In genomic region chr7:90244565-90244908, GRCh38 we compare ENCODE assay signal across 8 cellular contexts. TPM values are rescaled to one million over a fixed set of nuclear protein-coding genes. Genes with fewer than 3 reads are reported as not detected.
DNase-seq lines count a peak whose midpoint lies in the region; ATAC-seq and TF ChIP-seq lines count a peak whose summit lies in the region.

No MANE protein-coding gene starts in this region.

- intact Hi-C loops in posterior cingulate gyrus (cut with DNase I): loop anchor here (10.0 kb wide), 1 partner anchor 160 kb away; the partner anchor contains the start of gene CLDN12

- peak overlapping the region; percentile 72 for H3K4me3 ChIP-seq in CD8-positive, alpha-beta memory T cell (ENCODE audit: low read length)
- peak overlapping the region; percentile 69 for H3K4me3 ChIP-seq in LNCaP clone FGC (ENCODE audit: low read depth, low read length)
- H3K4me3 ChIP-seq in endocrine pancreas (ENCODE audit: control insufficient read depth, insufficient read depth, low read length): peak overlapping the region; percentile 89
- peak overlapping the region; percentile 60 to 68 for H3K4me3 ChIP-seq in neutrophil (ENCODE audit: low read depth in 1 of 2, low read length in 1 of 2)

- peak overlapping the region in 7 of 8 donors; percentile 31 to 86 (median 80) for H3K27ac Mint-ChIP-seq in CD8-positive, alpha-beta memory T cell

- H3K27me3 Mint-ChIP-seq in CD8-positive, alpha-beta memory T cell: peaks cover 25 to 30% of the 10 kb centered on the region in 2 donors

- H3K27ac ChIP-seq in CD8-positive, alpha-beta memory T cell (ENCODE audit: low read depth, low read length): no peak overlapping the region
- H3K27ac ChIP-seq in neutrophil: no peak overlapping the region

- H3K4me1 Mint-ChIP-seq in CD8-positive, alpha-beta memory T cell: peaks cover 20 to 25% (median 24%) of the 10 kb centered on the region in 3 donors

- CTCF ChIA-PET in CD8-positive, alpha-beta memory T cell (lab: Charles Lee): no interaction called here

- peaks cover 0 to 4% (median 0%) of the 10 kb centered on the region in 3 donors for H3K36me3 Mint-ChIP-seq in CD8-positive, alpha-beta memory T cell

- no peaks in the 10 kb centered on the region for H3K9me3 Mint-ChIP-seq in CD8-positive, alpha-beta memory T cell

- peak overlapping the region; percentile 83 for H3K9ac ChIP-seq in endocrine pancreas (ENCODE audit: control insufficient read depth, insufficient read depth, low read length)

- no peak for TF ChIP-seq CTCF in LNCaP clone FGC (IDR thresholded peaks at IDR 0.05; ENCODE audit: control insufficient read depth, extremely low read depth, insufficient read depth)
- TF ChIP-seq CTCF in neutrophil (IDR thresholded peaks at IDR 0.05): no peak

- H3K4me3 Mint-ChIP-seq in CD8-positive, alpha-beta memory T cell: peak overlapping the region; percentile 86 to 96 (median 91)

- H3K9me3 ChIP-seq in CD8-positive, alpha-beta memory T cell (ENCODE audit: low read length): no peaks in the 10 kb centered on the region
- H3K9me3 ChIP-seq in endocrine pancreas (ENCODE audit: control insufficient read depth, low read length) (no peaks in the 10 kb centered on the region), neutrophil (no peaks in the 10 kb centered on the region)

- POLR2A ChIA-PET in CD8-positive, alpha-beta memory T cell (lab: Charles Lee): no interaction called here

- no peaks in the 10 kb centered on the region for H3K36me3 ChIP-seq in CD8-positive, alpha-beta memory T cell (ENCODE audit: insufficient read depth, low read length)
- no peaks in the 10 kb centered on the region for H3K36me3 ChIP-seq in endocrine pancreas (ENCODE audit: control insufficient read depth, insufficient read depth, low read length)
- no peaks in the 10 kb centered on the region for H3K36me3 ChIP-seq in neutrophil

- peaks cover 9% of the 10 kb centered on the region for H3K27me3 ChIP-seq in CD8-positive, alpha-beta memory T cell (ENCODE audit: insufficient read depth, low read length, poor library complexity, severe bottlenecking)
- H3K27me3 ChIP-seq in endocrine pancreas (ENCODE audit: control insufficient read depth, insufficient read depth, low read length): no peaks in the 10 kb centered on the region
- H3K27me3 ChIP-seq in neutrophil: peaks cover 95% of the 10 kb centered on the region

- DNase-seq in CD8-positive, alpha-beta memory T cell: no peak
- DNase-seq in LNCaP clone FGC (ENCODE audit: low read depth) (no peak), SHP77 treated with DMSO at 0.1 percent for 48 hours (lab: John Stamatoyannopoulos, UW) (no peak), posterior cingulate gyrus (no peak), mesenteric fat pad (ENCODE audit: low spot score) (no peak)

- no peak for ATAC-seq in GM18519 (IDR thresholded peaks at IDR 0.05; ENCODE audit: low FRiP score, unreplicated experiment)

- peaks cover 4% of the 10 kb centered on the region for H3K4me1 ChIP-seq in CD8-positive, alpha-beta memory T cell (ENCODE audit: insufficient read depth, low read length)
- H3K4me1 ChIP-seq in endocrine pancreas (ENCODE audit: control insufficient read depth, insufficient read depth, low read length) (peaks cover 8% of the 10 kb centered on the region), neutrophil (ENCODE audit: control insufficient read depth in 1 of 2, insufficient read depth in 1 of 2, low read depth in 1 of 2, low read length in 1 of 2) (peaks cover 3 to 14% of the 10 kb centered on the region in 2 experiments)

RNA-seq across cellular contexts. Expression of gene CFAP69, which starts 0.4 kb away (rescaled TPM):
- total RNA-seq in CD8-positive, alpha-beta memory T cell: under 1 TPM; 0.53 to 0.81 TPM
- not detected for polyA plus RNA-seq in CD8-positive, alpha-beta memory T cell
- 10.4 TPM for total RNA-seq in mesenteric fat pad

RNA-seq across cellular contexts. Expression of gene STEAP2, which starts 33.0 kb away (rescaled TPM):
- not detected for total RNA-seq in CD8-positive, alpha-beta memory T cell
- 0.15 TPM for polyA plus RNA-seq in CD8-positive, alpha-beta memory T cell
- 29.9 TPM for total RNA-seq in mesenteric fat pad

Comparison
In these comparisons a context has a peak if more than half of its experiments do, and no peak if none do; other contexts are left out.
1. RNA of gene STEAP2, which starts 33.0 kb away (total RNA-seq): 29.9 TPM in mesenteric fat pad (single experiment); not detected in CD8-positive, alpha-beta memory T cell; every median in the first group is over 10 times any median in the second.
2. Peak in every context shown above with its lines, with median percentiles within 50 percentile points of each other: H3K4me3 ChIP-seq.